In the genomic region with DNA sequence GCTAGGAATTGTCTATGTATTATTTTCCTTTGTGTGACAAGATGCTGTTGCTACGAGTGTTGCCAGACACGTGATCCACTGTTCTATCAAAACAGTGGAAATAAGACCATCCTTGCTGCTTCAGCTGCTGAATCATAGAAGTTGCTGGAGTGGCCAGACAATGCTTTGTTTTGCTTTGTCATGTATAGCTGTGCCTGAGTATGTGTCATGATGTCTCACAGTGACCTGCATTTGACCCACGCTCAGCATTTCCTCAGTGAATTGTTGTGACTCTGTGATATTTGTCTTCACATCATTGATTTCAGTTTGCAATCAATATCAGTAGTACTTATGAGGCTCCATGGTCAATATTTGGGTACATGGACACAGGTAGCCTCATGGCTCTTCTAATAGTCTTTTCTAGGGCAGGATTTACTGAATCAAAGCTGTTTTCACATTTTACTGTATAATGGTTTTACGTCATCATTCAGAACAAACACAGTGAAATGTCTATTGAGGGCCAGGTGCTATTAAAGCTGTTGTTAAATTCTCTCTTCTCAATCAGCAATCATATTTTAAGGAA, we compare ENCODE assay signal across 1 cellular context.
A peak's percentile ranks its signal among the peaks of the same experiment; 100 is the strongest.
TF ChIP-seq lines count a peak whose summit lies in the region.

No MANE protein-coding gene starts in this region.

TF ChIP-seq in K562, 482 proteins besides CTCF, POLR2A, EP300 and RAD21 (continued from another document and continues in another):
- peak; percentile 16; the same call in 1 of the 2 replicates for TF ChIP-seq ZNF354B (CRISPR knock-in tag; IDR thresholded peaks at IDR 0.05)
- peak; percentile 65 for TF ChIP-seq CREB1 (IDR thresholded peaks at IDR 0.05)
- no peak for TF ChIP-seq CREB1 (CRISPR knock-in tag; IDR thresholded peaks at IDR 0.05)
- peak; percentile 76; the same call in 1 of the 2 replicates for TF ChIP-seq CTBP1 (IDR thresholded peaks at IDR 0.05; ENCODE audit: borderline replicate concordance)
- no peak for TF ChIP-seq HNRNPLL (IDR thresholded peaks at IDR 0.05; ENCODE audit: low read depth, low read length, poor library complexity, severe bottlenecking)
- TF ChIP-seq, protein P1, sequence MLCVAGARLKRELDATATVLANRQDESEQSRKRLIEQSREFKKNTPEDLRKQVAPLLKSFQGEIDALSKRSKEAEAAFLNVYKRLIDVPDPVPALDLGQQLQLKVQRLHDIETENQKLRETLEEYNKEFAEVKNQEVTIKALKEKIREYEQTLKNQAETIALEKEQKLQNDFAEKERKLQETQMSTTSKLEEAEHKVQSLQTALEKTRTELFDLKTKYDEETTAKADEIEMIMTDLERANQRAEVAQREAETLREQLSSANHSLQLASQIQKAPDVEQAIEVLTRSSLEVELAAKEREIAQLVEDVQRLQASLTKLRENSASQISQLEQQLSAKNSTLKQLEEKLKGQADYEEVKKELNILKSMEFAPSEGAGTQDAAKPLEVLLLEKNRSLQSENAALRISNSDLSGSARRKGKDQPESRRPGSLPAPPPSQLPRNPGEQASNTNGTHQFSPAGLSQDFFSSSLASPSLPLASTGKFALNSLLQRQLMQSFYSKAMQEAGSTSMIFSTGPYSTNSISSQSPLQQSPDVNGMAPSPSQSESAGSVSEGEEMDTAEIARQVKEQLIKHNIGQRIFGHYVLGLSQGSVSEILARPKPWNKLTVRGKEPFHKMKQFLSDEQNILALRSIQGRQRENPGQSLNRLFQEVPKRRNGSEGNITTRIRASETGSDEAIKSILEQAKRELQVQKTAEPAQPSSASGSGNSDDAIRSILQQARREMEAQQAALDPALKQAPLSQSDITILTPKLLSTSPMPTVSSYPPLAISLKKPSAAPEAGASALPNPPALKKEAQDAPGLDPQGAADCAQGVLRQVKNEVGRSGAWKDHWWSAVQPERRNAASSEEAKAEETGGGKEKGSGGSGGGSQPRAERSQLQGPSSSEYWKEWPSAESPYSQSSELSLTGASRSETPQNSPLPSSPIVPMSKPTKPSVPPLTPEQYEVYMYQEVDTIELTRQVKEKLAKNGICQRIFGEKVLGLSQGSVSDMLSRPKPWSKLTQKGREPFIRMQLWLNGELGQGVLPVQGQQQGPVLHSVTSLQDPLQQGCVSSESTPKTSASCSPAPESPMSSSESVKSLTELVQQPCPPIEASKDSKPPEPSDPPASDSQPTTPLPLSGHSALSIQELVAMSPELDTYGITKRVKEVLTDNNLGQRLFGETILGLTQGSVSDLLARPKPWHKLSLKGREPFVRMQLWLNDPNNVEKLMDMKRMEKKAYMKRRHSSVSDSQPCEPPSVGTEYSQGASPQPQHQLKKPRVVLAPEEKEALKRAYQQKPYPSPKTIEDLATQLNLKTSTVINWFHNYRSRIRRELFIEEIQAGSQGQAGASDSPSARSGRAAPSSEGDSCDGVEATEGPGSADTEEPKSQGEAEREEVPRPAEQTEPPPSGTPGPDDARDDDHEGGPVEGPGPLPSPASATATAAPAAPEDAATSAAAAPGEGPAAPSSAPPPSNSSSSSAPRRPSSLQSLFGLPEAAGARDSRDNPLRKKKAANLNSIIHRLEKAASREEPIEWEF (CRISPR knock-in tag; IDR thresholded peaks at IDR 0.05) = peak; percentile 78; the same call in 1 of the 2 replicates
- peak; percentile 34 for TF ChIP-seq CCNT2 (IDR thresholded peaks at IDR 0.05; ENCODE audit: borderline replicate concordance, extremely low read depth, insufficient read length, low read depth, low read length)
- TF ChIP-seq NRF1 (conservative IDR thresholded peaks at IDR 0.05 in 1 of 2, IDR thresholded peaks at IDR 0.05 in 1 of 2) = peak; percentile 48 to 60
- no peak for TF ChIP-seq SIX5 (IDR thresholded peaks at IDR 0.05; ENCODE audit: borderline replicate concordance in 1 of 2, insufficient read depth in 1 of 2, low read depth in 1 of 2, low read length in 2 of 2)
- TF ChIP-seq ETV6 (IDR thresholded peaks at IDR 0.05; ENCODE audit: borderline replicate concordance in 1 of 2, low read depth in 2 of 2, low read length in 1 of 2) = no peak
- TF ChIP-seq ETV6 (CRISPR knock-in tag; IDR thresholded peaks at IDR 0.05; ENCODE audit: borderline replicate concordance) = no peak
- peak; percentile 31; the same call in 1 of the 2 replicates for TF ChIP-seq ESRRA (IDR thresholded peaks at IDR 0.05; ENCODE audit: borderline replicate concordance, low read depth)
- no peak for TF ChIP-seq ZNF197 (CRISPR knock-in tag; IDR thresholded peaks at IDR 0.05; ENCODE audit: low read depth)
- TF ChIP-seq, protein P2, sequence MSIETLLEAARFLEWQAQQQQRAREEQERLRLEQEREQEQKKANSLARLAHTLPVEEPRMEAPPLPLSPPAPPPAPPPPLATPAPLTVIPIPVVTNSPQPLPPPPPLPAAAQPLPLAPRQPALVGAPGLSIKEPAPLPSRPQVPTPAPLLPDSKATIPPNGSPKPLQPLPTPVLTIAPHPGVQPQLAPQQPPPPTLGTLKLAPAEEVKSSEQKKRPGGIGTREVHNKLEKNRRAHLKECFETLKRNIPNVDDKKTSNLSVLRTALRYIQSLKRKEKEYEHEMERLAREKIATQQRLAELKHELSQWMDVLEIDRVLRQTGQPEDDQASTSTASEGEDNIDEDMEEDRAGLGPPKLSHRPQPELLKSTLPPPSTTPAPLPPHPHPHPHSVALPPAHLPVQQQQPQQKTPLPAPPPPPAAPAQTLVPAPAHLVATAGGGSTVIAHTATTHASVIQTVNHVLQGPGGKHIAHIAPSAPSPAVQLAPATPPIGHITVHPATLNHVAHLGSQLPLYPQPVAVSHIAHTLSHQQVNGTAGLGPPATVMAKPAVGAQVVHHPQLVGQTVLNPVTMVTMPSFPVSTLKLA (conservative IDR thresholded peaks at IDR 0.05) = peak; percentile 86 to 91
- TF ChIP-seq, protein P3, sequence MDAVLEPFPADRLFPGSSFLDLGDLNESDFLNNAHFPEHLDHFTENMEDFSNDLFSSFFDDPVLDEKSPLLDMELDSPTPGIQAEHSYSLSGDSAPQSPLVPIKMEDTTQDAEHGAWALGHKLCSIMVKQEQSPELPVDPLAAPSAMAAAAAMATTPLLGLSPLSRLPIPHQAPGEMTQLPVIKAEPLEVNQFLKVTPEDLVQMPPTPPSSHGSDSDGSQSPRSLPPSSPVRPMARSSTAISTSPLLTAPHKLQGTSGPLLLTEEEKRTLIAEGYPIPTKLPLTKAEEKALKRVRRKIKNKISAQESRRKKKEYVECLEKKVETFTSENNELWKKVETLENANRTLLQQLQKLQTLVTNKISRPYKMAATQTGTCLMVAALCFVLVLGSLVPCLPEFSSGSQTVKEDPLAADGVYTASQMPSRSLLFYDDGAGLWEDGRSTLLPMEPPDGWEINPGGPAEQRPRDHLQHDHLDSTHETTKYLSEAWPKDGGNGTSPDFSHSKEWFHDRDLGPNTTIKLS (IDR thresholded peaks at IDR 0.05; ENCODE audit: borderline replicate concordance, low read depth) = peak; percentile 41; the same call in 1 of the 2 replicates
- peak; percentile 93 to 94 for TF ChIP-seq KDM1A (IDR thresholded peaks at IDR 0.05)
- TF ChIP-seq, protein P4, sequence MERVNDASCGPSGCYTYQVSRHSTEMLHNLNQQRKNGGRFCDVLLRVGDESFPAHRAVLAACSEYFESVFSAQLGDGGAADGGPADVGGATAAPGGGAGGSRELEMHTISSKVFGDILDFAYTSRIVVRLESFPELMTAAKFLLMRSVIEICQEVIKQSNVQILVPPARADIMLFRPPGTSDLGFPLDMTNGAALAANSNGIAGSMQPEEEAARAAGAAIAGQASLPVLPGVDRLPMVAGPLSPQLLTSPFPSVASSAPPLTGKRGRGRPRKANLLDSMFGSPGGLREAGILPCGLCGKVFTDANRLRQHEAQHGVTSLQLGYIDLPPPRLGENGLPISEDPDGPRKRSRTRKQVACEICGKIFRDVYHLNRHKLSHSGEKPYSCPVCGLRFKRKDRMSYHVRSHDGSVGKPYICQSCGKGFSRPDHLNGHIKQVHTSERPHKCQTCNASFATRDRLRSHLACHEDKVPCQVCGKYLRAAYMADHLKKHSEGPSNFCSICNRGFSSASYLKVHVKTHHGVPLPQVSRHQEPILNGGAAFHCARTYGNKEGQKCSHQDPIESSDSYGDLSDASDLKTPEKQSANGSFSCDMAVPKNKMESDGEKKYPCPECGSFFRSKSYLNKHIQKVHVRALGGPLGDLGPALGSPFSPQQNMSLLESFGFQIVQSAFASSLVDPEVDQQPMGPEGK (CRISPR knock-in tag; IDR thresholded peaks at IDR 0.05; ENCODE audit: borderline replicate concordance) = no peak
- TF ChIP-seq C11orf30 (IDR thresholded peaks at IDR 0.05; ENCODE audit: low read depth) = peak; percentile 99
- TF ChIP-seq, protein P5, sequence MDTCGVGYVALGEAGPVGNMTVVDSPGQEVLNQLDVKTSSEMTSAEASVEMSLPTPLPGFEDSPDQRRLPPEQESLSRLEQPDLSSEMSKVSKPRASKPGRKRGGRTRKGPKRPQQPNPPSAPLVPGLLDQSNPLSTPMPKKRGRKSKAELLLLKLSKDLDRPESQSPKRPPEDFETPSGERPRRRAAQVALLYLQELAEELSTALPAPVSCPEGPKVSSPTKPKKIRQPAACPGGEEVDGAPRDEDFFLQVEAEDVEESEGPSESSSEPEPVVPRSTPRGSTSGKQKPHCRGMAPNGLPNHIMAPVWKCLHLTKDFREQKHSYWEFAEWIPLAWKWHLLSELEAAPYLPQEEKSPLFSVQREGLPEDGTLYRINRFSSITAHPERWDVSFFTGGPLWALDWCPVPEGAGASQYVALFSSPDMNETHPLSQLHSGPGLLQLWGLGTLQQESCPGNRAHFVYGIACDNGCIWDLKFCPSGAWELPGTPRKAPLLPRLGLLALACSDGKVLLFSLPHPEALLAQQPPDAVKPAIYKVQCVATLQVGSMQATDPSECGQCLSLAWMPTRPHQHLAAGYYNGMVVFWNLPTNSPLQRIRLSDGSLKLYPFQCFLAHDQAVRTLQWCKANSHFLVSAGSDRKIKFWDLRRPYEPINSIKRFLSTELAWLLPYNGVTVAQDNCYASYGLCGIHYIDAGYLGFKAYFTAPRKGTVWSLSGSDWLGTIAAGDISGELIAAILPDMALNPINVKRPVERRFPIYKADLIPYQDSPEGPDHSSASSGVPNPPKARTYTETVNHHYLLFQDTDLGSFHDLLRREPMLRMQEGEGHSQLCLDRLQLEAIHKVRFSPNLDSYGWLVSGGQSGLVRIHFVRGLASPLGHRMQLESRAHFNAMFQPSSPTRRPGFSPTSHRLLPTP (IDR thresholded peaks at IDR 0.05; ENCODE audit: borderline replicate concordance, extremely low read depth, insufficient read length) = no peak
- TF ChIP-seq MYBL2 (IDR thresholded peaks at IDR 0.05; ENCODE audit: low read depth) = no peak
- TF ChIP-seq MYBL2 (CRISPR knock-in tag; IDR thresholded peaks at IDR 0.05; ENCODE audit: borderline replicate concordance) = no peak
- peak; percentile 88 for TF ChIP-seq ARID1B (IDR thresholded peaks at IDR 0.05)
- no peak for TF ChIP-seq HEY1 (CRISPR knock-in tag; IDR thresholded peaks at IDR 0.05; ENCODE audit: borderline replicate concordance)
- no peak for TF ChIP-seq CCAR2 (IDR thresholded peaks at IDR 0.05; ENCODE audit: low read depth, low read length)
- peak; percentile 89 for TF ChIP-seq SMARCA4 (IDR thresholded peaks at IDR 0.05)
- peak; percentile 64 for TF ChIP-seq HDAC3 (IDR thresholded peaks at IDR 0.05; ENCODE audit: borderline replicate concordance, partially characterized antibody)
- TF ChIP-seq DNMT1 (IDR thresholded peaks at IDR 0.05) = no peak
- TF ChIP-seq, protein P6, sequence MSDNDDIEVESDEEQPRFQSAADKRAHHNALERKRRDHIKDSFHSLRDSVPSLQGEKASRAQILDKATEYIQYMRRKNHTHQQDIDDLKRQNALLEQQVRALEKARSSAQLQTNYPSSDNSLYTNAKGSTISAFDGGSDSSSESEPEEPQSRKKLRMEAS (CRISPR knock-in tag; IDR thresholded peaks at IDR 0.05) = peak; percentile 14; the same call in 1 of the 2 replicates
- peak; percentile 85 for TF ChIP-seq NBN (IDR thresholded peaks at IDR 0.05; ENCODE audit: low read depth)
- TF ChIP-seq, protein P7, sequence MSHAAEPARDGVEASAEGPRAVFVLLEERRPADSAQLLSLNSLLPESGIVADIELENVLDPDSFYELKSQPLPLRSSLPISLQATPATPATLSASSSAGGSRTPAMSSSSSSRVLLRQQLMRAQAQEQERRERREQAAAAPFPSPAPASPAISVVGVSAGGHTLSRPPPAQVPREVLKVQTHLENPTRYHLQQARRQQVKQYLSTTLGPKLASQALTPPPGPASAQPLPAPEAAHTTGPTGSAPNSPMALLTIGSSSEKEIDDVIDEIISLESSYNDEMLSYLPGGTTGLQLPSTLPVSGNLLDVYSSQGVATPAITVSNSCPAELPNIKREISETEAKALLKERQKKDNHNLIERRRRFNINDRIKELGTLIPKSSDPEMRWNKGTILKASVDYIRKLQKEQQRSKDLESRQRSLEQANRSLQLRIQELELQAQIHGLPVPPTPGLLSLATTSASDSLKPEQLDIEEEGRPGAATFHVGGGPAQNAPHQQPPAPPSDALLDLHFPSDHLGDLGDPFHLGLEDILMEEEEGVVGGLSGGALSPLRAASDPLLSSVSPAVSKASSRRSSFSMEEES (CRISPR knock-in tag; IDR thresholded peaks at IDR 0.05) = peak; percentile 72
- TF ChIP-seq, protein P8, sequence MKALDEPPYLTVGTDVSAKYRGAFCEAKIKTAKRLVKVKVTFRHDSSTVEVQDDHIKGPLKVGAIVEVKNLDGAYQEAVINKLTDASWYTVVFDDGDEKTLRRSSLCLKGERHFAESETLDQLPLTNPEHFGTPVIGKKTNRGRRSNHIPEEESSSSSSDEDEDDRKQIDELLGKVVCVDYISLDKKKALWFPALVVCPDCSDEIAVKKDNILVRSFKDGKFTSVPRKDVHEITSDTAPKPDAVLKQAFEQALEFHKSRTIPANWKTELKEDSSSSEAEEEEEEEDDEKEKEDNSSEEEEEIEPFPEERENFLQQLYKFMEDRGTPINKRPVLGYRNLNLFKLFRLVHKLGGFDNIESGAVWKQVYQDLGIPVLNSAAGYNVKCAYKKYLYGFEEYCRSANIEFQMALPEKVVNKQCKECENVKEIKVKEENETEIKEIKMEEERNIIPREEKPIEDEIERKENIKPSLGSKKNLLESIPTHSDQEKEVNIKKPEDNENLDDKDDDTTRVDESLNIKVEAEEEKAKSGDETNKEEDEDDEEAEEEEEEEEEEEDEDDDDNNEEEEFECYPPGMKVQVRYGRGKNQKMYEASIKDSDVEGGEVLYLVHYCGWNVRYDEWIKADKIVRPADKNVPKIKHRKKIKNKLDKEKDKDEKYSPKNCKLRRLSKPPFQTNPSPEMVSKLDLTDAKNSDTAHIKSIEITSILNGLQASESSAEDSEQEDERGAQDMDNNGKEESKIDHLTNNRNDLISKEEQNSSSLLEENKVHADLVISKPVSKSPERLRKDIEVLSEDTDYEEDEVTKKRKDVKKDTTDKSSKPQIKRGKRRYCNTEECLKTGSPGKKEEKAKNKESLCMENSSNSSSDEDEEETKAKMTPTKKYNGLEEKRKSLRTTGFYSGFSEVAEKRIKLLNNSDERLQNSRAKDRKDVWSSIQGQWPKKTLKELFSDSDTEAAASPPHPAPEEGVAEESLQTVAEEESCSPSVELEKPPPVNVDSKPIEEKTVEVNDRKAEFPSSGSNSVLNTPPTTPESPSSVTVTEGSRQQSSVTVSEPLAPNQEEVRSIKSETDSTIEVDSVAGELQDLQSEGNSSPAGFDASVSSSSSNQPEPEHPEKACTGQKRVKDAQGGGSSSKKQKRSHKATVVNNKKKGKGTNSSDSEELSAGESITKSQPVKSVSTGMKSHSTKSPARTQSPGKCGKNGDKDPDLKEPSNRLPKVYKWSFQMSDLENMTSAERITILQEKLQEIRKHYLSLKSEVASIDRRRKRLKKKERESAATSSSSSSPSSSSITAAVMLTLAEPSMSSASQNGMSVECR (CRISPR knock-in tag; IDR thresholded peaks at IDR 0.05) = no peak
- TF ChIP-seq RNF2 (IDR thresholded peaks at IDR 0.05) = peak; percentile 70; the same call in 1 of the 2 replicates
- peak; percentile 70; the same call in 1 of the 2 replicates for TF ChIP-seq MYNN (IDR thresholded peaks at IDR 0.05)
- no peak for TF ChIP-seq MYNN (CRISPR knock-in tag; IDR thresholded peaks at IDR 0.05)
- TF ChIP-seq TBP (optimal IDR thresholded peaks at IDR 0.05; ENCODE audit: low read depth, low read length) = peak; percentile 24
- no peak for TF ChIP-seq ZNF561 (CRISPR knock-in tag; conservative IDR thresholded peaks at IDR 0.05)
